ENCODE assay signal across 1 cellular context in the genomic region with DNA sequence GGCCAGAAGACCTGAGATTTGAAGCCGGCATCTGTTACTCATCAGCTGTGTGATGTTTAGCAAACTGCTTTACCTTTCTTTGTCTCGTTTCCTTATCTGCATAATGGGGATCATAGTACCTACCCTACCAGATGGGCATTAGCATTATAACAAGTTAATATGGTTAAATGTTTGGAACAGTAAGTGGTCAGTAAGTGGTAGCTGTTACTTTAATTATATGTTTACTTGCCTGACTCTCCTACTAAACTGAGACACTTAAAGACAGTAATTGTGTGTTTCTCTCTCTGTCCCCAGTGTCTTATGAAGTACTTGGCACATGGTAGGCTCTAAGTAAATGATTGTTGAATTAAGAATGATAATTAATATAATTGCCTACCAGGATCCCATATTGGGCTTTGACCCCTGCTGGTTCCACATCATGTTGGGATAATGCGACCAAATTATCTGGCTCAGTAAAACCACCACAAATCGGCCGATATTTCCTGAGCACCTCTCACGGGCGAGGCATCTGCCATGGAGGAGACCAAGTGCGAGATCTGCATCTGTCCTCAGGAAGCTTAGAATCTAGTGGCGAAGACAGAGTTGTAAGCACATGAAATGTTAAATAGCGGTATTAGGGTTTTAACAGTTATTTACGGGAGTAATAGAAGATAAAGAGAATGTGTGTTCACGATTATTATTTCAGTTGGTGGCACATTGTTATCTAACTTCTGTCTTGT.
TF ChIP-seq lines count a peak whose summit lies in the region.

No MANE protein-coding gene starts in this region.

TF ChIP-seq in GM23338, 12 proteins besides CTCF, POLR2A, EP300 and RAD21 (continued from another document):
- TF ChIP-seq, protein P1, sequence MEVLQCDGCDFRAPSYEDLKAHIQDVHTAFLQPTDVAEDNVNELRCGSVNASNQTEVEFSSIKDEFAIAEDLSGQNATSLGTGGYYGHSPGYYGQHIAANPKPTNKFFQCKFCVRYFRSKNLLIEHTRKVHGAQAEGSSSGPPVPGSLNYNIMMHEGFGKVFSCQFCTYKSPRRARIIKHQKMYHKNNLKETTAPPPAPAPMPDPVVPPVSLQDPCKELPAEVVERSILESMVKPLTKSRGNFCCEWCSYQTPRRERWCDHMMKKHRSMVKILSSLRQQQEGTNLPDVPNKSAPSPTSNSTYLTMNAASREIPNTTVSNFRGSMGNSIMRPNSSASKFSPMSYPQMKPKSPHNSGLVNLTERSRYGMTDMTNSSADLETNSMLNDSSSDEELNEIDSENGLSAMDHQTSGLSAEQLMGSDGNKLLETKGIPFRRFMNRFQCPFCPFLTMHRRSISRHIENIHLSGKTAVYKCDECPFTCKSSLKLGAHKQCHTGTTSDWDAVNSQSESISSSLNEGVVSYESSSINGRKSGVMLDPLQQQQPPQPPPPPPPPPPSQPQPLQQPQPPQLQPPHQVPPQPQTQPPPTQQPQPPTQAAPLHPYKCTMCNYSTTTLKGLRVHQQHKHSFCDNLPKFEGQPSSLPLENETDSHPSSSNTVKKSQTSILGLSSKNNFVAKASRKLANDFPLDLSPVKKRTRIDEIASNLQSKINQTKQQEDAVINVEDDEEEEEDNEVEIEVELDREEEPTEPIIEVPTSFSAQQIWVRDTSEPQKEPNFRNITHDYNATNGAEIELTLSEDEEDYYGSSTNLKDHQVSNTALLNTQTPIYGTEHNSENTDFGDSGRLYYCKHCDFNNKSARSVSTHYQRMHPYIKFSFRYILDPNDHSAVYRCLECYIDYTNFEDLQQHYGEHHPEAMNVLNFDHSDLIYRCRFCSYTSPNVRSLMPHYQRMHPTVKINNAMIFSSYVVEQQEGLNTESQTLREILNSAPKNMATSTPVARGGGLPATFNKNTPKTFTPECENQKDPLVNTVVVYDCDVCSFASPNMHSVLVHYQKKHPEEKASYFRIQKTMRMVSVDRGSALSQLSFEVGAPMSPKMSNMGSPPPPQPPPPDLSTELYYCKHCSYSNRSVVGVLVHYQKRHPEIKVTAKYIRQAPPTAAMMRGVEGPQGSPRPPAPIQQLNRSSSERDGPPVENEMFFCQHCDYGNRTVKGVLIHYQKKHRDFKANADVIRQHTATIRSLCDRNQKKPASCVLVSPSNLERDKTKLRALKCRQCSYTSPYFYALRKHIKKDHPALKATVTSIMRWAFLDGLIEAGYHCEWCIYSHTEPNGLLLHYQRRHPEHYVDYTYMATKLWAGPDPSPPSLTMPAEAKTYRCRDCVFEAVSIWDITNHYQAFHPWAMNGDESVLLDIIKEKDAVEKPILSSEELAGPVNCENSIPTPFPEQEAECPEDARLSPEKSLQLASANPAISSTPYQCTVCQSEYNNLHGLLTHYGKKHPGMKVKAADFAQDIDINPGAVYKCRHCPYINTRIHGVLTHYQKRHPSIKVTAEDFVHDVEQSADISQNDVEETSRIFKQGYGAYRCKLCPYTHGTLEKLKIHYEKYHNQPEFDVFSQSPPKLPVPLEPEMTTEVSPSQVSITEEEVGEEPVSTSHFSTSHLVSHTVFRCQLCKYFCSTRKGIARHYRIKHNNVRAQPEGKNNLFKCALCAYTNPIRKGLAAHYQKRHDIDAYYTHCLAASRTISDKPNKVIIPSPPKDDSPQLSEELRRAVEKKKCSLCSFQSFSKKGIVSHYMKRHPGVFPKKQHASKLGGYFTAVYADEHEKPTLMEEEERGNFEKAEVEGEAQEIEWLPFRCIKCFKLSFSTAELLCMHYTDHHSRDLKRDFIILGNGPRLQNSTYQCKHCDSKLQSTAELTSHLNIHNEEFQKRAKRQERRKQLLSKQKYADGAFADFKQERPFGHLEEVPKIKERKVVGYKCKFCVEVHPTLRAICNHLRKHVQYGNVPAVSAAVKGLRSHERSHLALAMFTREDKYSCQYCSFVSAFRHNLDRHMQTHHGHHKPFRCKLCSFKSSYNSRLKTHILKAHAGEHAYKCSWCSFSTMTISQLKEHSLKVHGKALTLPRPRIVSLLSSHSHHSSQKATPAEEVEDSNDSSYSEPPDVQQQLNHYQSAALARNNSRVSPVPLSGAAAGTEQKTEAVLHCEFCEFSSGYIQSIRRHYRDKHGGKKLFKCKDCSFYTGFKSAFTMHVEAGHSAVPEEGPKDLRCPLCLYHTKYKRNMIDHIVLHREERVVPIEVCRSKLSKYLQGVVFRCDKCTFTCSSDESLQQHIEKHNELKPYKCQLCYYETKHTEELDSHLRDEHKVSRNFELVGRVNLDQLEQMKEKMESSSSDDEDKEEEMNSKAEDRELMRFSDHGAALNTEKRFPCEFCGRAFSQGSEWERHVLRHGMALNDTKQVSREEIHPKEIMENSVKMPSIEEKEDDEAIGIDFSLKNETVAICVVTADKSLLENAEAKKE (CRISPR knock-in tag; IDR thresholded peaks at IDR 0.05), result no peak
- no peak for TF ChIP-seq ZNF114 (CRISPR knock-in tag; IDR thresholded peaks at IDR 0.05)
- no peak for TF ChIP-seq EZH2 (IDR thresholded peaks at IDR 0.05; ENCODE audit: low read depth, unreplicated experiment)
- TF ChIP-seq POLR2AphosphoS5 (IDR thresholded peaks at IDR 0.05; ENCODE audit: low read depth), result no peak
- TF ChIP-seq, protein P2, sequence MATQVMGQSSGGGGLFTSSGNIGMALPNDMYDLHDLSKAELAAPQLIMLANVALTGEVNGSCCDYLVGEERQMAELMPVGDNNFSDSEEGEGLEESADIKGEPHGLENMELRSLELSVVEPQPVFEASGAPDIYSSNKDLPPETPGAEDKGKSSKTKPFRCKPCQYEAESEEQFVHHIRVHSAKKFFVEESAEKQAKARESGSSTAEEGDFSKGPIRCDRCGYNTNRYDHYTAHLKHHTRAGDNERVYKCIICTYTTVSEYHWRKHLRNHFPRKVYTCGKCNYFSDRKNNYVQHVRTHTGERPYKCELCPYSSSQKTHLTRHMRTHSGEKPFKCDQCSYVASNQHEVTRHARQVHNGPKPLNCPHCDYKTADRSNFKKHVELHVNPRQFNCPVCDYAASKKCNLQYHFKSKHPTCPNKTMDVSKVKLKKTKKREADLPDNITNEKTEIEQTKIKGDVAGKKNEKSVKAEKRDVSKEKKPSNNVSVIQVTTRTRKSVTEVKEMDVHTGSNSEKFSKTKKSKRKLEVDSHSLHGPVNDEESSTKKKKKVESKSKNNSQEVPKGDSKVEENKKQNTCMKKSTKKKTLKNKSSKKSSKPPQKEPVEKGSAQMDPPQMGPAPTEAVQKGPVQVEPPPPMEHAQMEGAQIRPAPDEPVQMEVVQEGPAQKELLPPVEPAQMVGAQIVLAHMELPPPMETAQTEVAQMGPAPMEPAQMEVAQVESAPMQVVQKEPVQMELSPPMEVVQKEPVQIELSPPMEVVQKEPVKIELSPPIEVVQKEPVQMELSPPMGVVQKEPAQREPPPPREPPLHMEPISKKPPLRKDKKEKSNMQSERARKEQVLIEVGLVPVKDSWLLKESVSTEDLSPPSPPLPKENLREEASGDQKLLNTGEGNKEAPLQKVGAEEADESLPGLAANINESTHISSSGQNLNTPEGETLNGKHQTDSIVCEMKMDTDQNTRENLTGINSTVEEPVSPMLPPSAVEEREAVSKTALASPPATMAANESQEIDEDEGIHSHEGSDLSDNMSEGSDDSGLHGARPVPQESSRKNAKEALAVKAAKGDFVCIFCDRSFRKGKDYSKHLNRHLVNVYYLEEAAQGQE (IDR thresholded peaks at IDR 0.05; ENCODE audit: unreplicated experiment), result no peak
- TF ChIP-seq JUNB (IDR thresholded peaks at IDR 0.05; ENCODE audit: unreplicated experiment), result no peak
